ENCODE assay signal across 8 cellular contexts in genomic region chr9:136328622-136329041, GRCh38. TPM values are rescaled to one million over a fixed set of nuclear protein-coding genes. Genes with fewer than 3 reads are reported as not detected.
DNase-seq lines count a peak whose midpoint lies in the region; TF ChIP-seq lines count a peak whose summit lies in the region.

No MANE protein-coding gene starts in this region.

- POLR2A ChIA-PET in GM10248 (lab: Yijun Ruan, JAX) = no interaction called here

- CTCF ChIA-PET in GM10248 (lab: Yijun Ruan, JAX) = interaction anchor here (1.5 kb wide), 1 partner anchor 9 kb away, joined by 3 read pairs; no protein-coding TSS in a partner anchor

- H3K27ac ChIP-seq in temporal lobe (ENCODE audit: low read depth, low read length) = peak overlapping the region; percentile 5

- DNase-seq in NCI-H2171 treated with DMSO at 0.1 percent for 48 hours (lab: John Stamatoyannopoulos, UW) (peak; percentile 36), NCI-H2171 (lab: John Stamatoyannopoulos, UW) (no peak), astrocyte of the hippocampus (ENCODE audit: low read depth, low spot score) (peak; percentile 68), inferior parietal cortex (ENCODE audit: extremely low spot score) (peak; percentile 29), GM10248 (ENCODE audit: extremely low spot score) (no peak), amniotic stem cell (lab: John Stamatoyannopoulos, UW) (no peak)
- no peak for DNase-seq in stimulated activated naive CD4-positive, alpha-beta T cell (lab: John Stamatoyannopoulos, UW)

- no peak for TF ChIP-seq CTCF in GM10248 (IDR thresholded peaks at IDR 0.05; ENCODE audit: control extremely low read depth, extremely low read depth, low read depth, missing control alignments)

RNA-seq across cellular contexts. Expression of gene GPSM1, which starts 1.3 kb away (rescaled TPM):
- 49.7 TPM for total RNA-seq in temporal lobe

RNA-seq across cellular contexts. Expression of gene CCDC187, which starts 24.7 kb away (rescaled TPM):
- total RNA-seq in temporal lobe = under 0.01 TPM

RNA-seq across cellular contexts. Expression of gene DNLZ, which starts 34.9 kb away (rescaled TPM):
- 11.1 TPM for total RNA-seq in temporal lobe

RNA-seq across cellular contexts. Expression of gene CARD9, which starts 44.8 kb away (rescaled TPM):
- under 0.01 TPM for total RNA-seq in temporal lobe

Comparison
In these comparisons a context has a peak if more than half of its experiments do, and no peak if none do; other contexts are left out.
1. DNase-seq: peak in NCI-H2171 treated with DMSO at 0.1 percent for 48 hours (single experiment), astrocyte of the hippocampus (single experiment) and inferior parietal cortex (single experiment); none in NCI-H2171 (single experiment), stimulated activated naive CD4-positive, alpha-beta T cell (0 of 6), GM10248 (single experiment) and amniotic stem cell (single experiment).